Comparison of ENCODE assay signal across 8 cellular contexts in genomic region chr11:93740031-93740801, GRCh38. TPM values are rescaled to one million over a fixed set of nuclear protein-coding genes. Genes with fewer than 3 reads are reported as not detected.
A peak's percentile ranks its signal among the peaks of the same experiment; 100 is the strongest.
DNase-seq lines count a peak whose midpoint lies in the region; ATAC-seq and TF ChIP-seq lines count a peak whose summit lies in the region.

No MANE protein-coding gene starts in this region.

- H3K27ac Mint-ChIP-seq in MCF 10A (ENCODE audit: low read depth, unreplicated experiment), result peak overlapping the region; percentile 99
- peak overlapping the region; percentile 100 for H3K27ac Mint-ChIP-seq in stimulated activated naive CD8-positive, alpha-beta T cell treated with anti-CD3 and anti-CD28 coated beads, Interleukin-15, amount 100 ng/mL, for 72 hours

- no peak overlapping the region for H4K8ac ChIP-seq in mesenchymal stem cell (ENCODE audit: low read length)

- TF ChIP-seq CTCF in AG09309 (IDR thresholded peaks at IDR 0.05; ENCODE audit: control insufficient read depth, insufficient read depth, low read depth, low read length, missing control alignments) (no peak), MCF 10A (IDR thresholded peaks at IDR 0.05; ENCODE audit: unreplicated experiment) (no peak)

- H3K4me3 ChIP-seq in AG09309 (ENCODE audit: control insufficient read depth, low read depth, low read length) (peak overlapping the region; percentile 80), SJCRH30 (peak overlapping the region; percentile 98), mesenchymal stem cell (ENCODE audit: insufficient read depth in 1 of 2, low read depth in 1 of 2, low read length in 2 of 2) (peak overlapping the region; percentile 69 to 99)

- H2BK12ac ChIP-seq in mesenchymal stem cell (ENCODE audit: low read length in 2 of 2), result no peak overlapping the region

- H3K79me1 ChIP-seq in mesenchymal stem cell (replicated peaks; ENCODE audit: low read length, poor library complexity, severe bottlenecking), result peaks cover 11% of the 10 kb centered on the region

- peak overlapping the region; percentile 100 for H3K9ac ChIP-seq in mesenchymal stem cell (ENCODE audit: low read length)

- 0% methylated on average over 10 of the region's 21 CpGs for WGBS in mesenchymal stem cell

- H3K14ac ChIP-seq in mesenchymal stem cell (ENCODE audit: low read length in 2 of 2), result no peak overlapping the region

- H2BK5ac ChIP-seq in mesenchymal stem cell (ENCODE audit: low read depth, low read length, poor library complexity, severe bottlenecking), result peak overlapping the region; percentile 40

- peak overlapping the region; percentile 84 for H3K4me2 ChIP-seq in mesenchymal stem cell (ENCODE audit: low read length, poor library complexity, severe bottlenecking)

- H3K4me1 ChIP-seq in SJCRH30, result peaks cover 3% of the 10 kb centered on the region
- H3K4me1 ChIP-seq in mesenchymal stem cell (ENCODE audit: control insufficient read depth, insufficient read depth, low read depth, low read length), result peaks cover 10% of the 10 kb centered on the region

- peak overlapping the region in 1 of 2 experiments; percentile 59 for H3K23ac ChIP-seq in mesenchymal stem cell (ENCODE audit: low read length in 2 of 2)

- CTCF ChIA-PET in MCF 10A (lab: Yijun Ruan, JAX), result interaction anchor here (0.6 to 0.9 kb wide), 5 partner anchors 44 to 1883 kb away, joined by 3 to 9 read pairs (median 3); partner anchors contain the start of gene MED17

- POLR2A ChIA-PET in MCF 10A (lab: Yijun Ruan, JAX), result interaction anchor here (0.6 to 8.9 kb wide), 17 partner anchors 12 to 1328 kb away, joined by 3 to 169 read pairs (median 4); partner anchors contain the start of genes MED17 and PANX1

- intact Hi-C loops in MCF 10A (cut with micrococcal nuclease), result no loop called here

- peak overlapping the region; percentile 62 for H2AK5ac ChIP-seq in mesenchymal stem cell (ENCODE audit: low read length, severe bottlenecking)

- no TSS peak for BruUV-seq in MCF 10A (replicated peaks; lab: Mats Ljungman, UMichigan)

- H3K36me3 Mint-ChIP-seq in MCF 10A (ENCODE audit: insufficient read depth, unreplicated experiment), result peaks cover 79% of the 10 kb centered on the region

- no peak overlapping the region for H2AFZ ChIP-seq in mesenchymal stem cell (ENCODE audit: low read depth, low read length)

- no peaks in the 10 kb centered on the region for H3K9me3 ChIP-seq in SJCRH30 (replicated peaks)
- no peaks in the 10 kb centered on the region for H3K9me3 ChIP-seq in mesenchymal stem cell (ENCODE audit: control insufficient read depth, low read length)

- H4K91ac ChIP-seq in mesenchymal stem cell (ENCODE audit: low read length), result no peak overlapping the region

- peaks cover 42% of the 10 kb centered on the region for H3K4me1 Mint-ChIP-seq in MCF 10A (ENCODE audit: insufficient read depth, unreplicated experiment)
- peaks cover 61% of the 10 kb centered on the region for H3K4me1 Mint-ChIP-seq in stimulated activated naive CD8-positive, alpha-beta T cell treated with anti-CD3 and anti-CD28 coated beads, Interleukin-15, amount 100 ng/mL, for 72 hours

- H3K27me3 ChIP-seq in SJCRH30 (no peaks in the 10 kb centered on the region), mesenchymal stem cell (ENCODE audit: control insufficient read depth in 1 of 2, insufficient read depth in 1 of 2, low read length in 2 of 2) (no peaks in the 10 kb centered on the region)

- H2BK120ac ChIP-seq in mesenchymal stem cell (ENCODE audit: low read depth, low read length), result no peak overlapping the region

- no peak for DNase-seq in AG09309 (ENCODE audit: low read depth)
- peak; percentile 18 for DNase-seq in H4 (ENCODE audit: low spot score)
- DNase-seq in SJCRH30, result peak in 1 of 2 experiments; percentile 19
- peak; percentile 59 for DNase-seq in MCF 10A (ENCODE audit: unreplicated experiment)
- DNase-seq in mesenchymal stem cell, result no peak
- peak; percentile 8 to 58 for DNase-seq in stimulated activated naive CD8-positive, alpha-beta T cell treated with anti-CD3 and anti-CD28 coated beads, Interleukin-15, amount 100 ng/mL, for 72 hours
- no peak for DNase-seq in NCI-H446 treated with DMSO at 0.1 percent for 48 hours (lab: John Stamatoyannopoulos, UW)
- DNase-seq in DMS153 (lab: John Stamatoyannopoulos, UW), result no peak

- no peaks in the 10 kb centered on the region for H3K9me3 Mint-ChIP-seq in MCF 10A (ENCODE audit: unreplicated experiment)
- no peaks in the 10 kb centered on the region for H3K9me3 Mint-ChIP-seq in stimulated activated naive CD8-positive, alpha-beta T cell treated with anti-CD3 and anti-CD28 coated beads, Interleukin-15, amount 100 ng/mL, for 72 hours

- H3K4me3 Mint-ChIP-seq in MCF 10A (ENCODE audit: unreplicated experiment), result peak overlapping the region; percentile 98
- peak overlapping the region; percentile 92 to 95 for H3K4me3 Mint-ChIP-seq in stimulated activated naive CD8-positive, alpha-beta T cell treated with anti-CD3 and anti-CD28 coated beads, Interleukin-15, amount 100 ng/mL, for 72 hours

- H2BK15ac ChIP-seq in mesenchymal stem cell (ENCODE audit: low read depth, poor library complexity, severe bottlenecking), result no peak overlapping the region

- peak overlapping the region; percentile 95 for H3K27ac ChIP-seq in SJCRH30
- H3K27ac ChIP-seq in mesenchymal stem cell (ENCODE audit: low read length, poor library complexity, severe bottlenecking), result peak overlapping the region; percentile 99

- H3K4ac ChIP-seq in mesenchymal stem cell (ENCODE audit: low read depth in 1 of 2, low read length in 2 of 2), result no peak overlapping the region

- H3K36me3 ChIP-seq in SJCRH30, result peaks cover 54% of the 10 kb centered on the region
- H3K36me3 ChIP-seq in mesenchymal stem cell (ENCODE audit: control insufficient read depth in 1 of 2, insufficient read depth in 2 of 2, low read depth in 1 of 2, low read length in 2 of 2), result peaks cover 13 to 56% of the 10 kb centered on the region in 2 experiments

- peak overlapping the region; percentile 33 to 82 for H3K18ac ChIP-seq in mesenchymal stem cell (ENCODE audit: low read depth in 1 of 2, low read length in 2 of 2)

- no peaks in the 10 kb centered on the region for H3K27me3 Mint-ChIP-seq in MCF 10A (ENCODE audit: insufficient read depth, unreplicated experiment)
- H3K27me3 Mint-ChIP-seq in stimulated activated naive CD8-positive, alpha-beta T cell treated with anti-CD3 and anti-CD28 coated beads, Interleukin-15, amount 100 ng/mL, for 72 hours, result no peaks in the 10 kb centered on the region

- ATAC-seq in stimulated activated naive CD8-positive, alpha-beta T cell treated with anti-CD3 and anti-CD28 coated beads, Interleukin-15, amount 100 ng/mL, for 72 hours, result no peak

RNA-seq across cellular contexts. Expression of gene TAF1D, which starts 1.1 kb away (rescaled TPM):
- total RNA-seq in H4 (2014; rRNA removed; shearing (Covaris generic)), result 107 and 114 TPM in 2 replicates
- 223 and 227 TPM in 2 replicates for total RNA-seq in SJCRH30 (2014; rRNA removed; shearing (Covaris generic))
- 165 and 212 TPM in 2 replicates for total RNA-seq in MCF 10A (2022)
- 117 TPM for polyA plus RNA-seq in mesenchymal stem cell (2013, experiment 1 of 2)
- polyA plus RNA-seq in mesenchymal stem cell (2013, experiment 2 of 2), result 120 TPM

RNA-seq across cellular contexts. Expression of gene C11orf54, which starts 1.3 kb away (rescaled TPM):
- 8.6 and 14.3 TPM in 2 replicates for total RNA-seq in H4 (2014; rRNA removed; shearing (Covaris generic))
- total RNA-seq in SJCRH30 (2014; rRNA removed; shearing (Covaris generic)), result 22.3 and 23.9 TPM in 2 replicates
- 13.8 and 23.1 TPM in 2 replicates for total RNA-seq in MCF 10A (2022)
- polyA plus RNA-seq in mesenchymal stem cell (2013, experiment 1 of 2), result 8.9 TPM
- polyA plus RNA-seq in mesenchymal stem cell (2013, experiment 2 of 2), result 9.0 TPM

RNA-seq across cellular contexts. Expression of gene MED17, which starts 43.9 kb away (rescaled TPM):
- 21.4 and 30.5 TPM in 2 replicates for total RNA-seq in H4 (2014; rRNA removed; shearing (Covaris generic))
- total RNA-seq in SJCRH30 (2014; rRNA removed; shearing (Covaris generic)), result 29.0 TPM in 2 replicates
- total RNA-seq in MCF 10A (2022), result 42.2 and 43.9 TPM in 2 replicates
- 15.4 TPM for polyA plus RNA-seq in mesenchymal stem cell (2013, experiment 1 of 2)
- 18.2 TPM for polyA plus RNA-seq in mesenchymal stem cell (2013, experiment 2 of 2)

Comparison
In these comparisons a context has a peak if more than half of its experiments do, and no peak if none do; other contexts are left out.
1. DNase-seq: peak in H4 (single experiment), MCF 10A (single experiment) and stimulated activated naive CD8-positive, alpha-beta T cell treated with anti-CD3 and anti-CD28 coated beads, Interleukin-15, amount 100 ng/mL, for 72 hours (2 of 2); none in AG09309 (single experiment), mesenchymal stem cell (single experiment), NCI-H446 treated with DMSO at 0.1 percent for 48 hours (single experiment) and DMS153 (single experiment).
2. Peak in every context shown above with its lines, with median percentiles within 50 percentile points of each other: H3K4me3 ChIP-seq.